Comparison of ENCODE assay signal across 8 cellular contexts in genomic region chr1:168135982-168136708, GRCh38. TPM values are rescaled to one million over a fixed set of nuclear protein-coding genes. Genes with fewer than 3 reads are reported as not detected.
A peak's percentile ranks its signal among the peaks of the same experiment; 100 is the strongest.
DNase-seq lines count a peak whose midpoint lies in the region; ATAC-seq and TF ChIP-seq lines count a peak whose summit lies in the region.

No MANE protein-coding gene starts in this region.

- no peak overlapping the region for H2BK5ac ChIP-seq in mesenchymal stem cell (ENCODE audit: low read depth, low read length, poor library complexity, severe bottlenecking)

- TF ChIP-seq CTCF in RWPE2 (IDR thresholded peaks at IDR 0.05; ENCODE audit: poor library complexity, severe bottlenecking) = no peak
- no peak for TF ChIP-seq CTCF in coronary artery (IDR thresholded peaks at IDR 0.05)
- TF ChIP-seq CTCF in upper lobe of right lung (IDR thresholded peaks at IDR 0.05) = no peak

- peaks cover 9% of the 10 kb centered on the region for H3K36me3 ChIP-seq in RWPE2 (ENCODE audit: low read depth)
- no peaks in the 10 kb centered on the region for H3K36me3 ChIP-seq in mesenchymal stem cell (ENCODE audit: control insufficient read depth in 1 of 2, insufficient read depth in 2 of 2, low read depth in 1 of 2, low read length in 2 of 2)
- no peaks in the 10 kb centered on the region for H3K36me3 ChIP-seq in upper lobe of right lung

- no peak overlapping the region for H2AK5ac ChIP-seq in mesenchymal stem cell (ENCODE audit: low read length, severe bottlenecking)

- intact Hi-C loops in upper lobe of right lung (cut with DNase I) = no loop called here

- H3K79me1 ChIP-seq in mesenchymal stem cell (replicated peaks; ENCODE audit: low read length, poor library complexity, severe bottlenecking) = peaks cover 1% of the 10 kb centered on the region

- H4K8ac ChIP-seq in mesenchymal stem cell (ENCODE audit: low read length) = peak overlapping the region; percentile 76

- peak overlapping the region; percentile 86 for H2AFZ ChIP-seq in mesenchymal stem cell (ENCODE audit: low read depth, low read length)

- H3K9ac ChIP-seq in mesenchymal stem cell (ENCODE audit: low read length) = peak overlapping the region; percentile 64

- peak overlapping the region in 1 of 2 experiments; percentile 13 for H2BK12ac ChIP-seq in mesenchymal stem cell (ENCODE audit: low read length in 2 of 2)

- peak overlapping the region; percentile 64 for H3K27ac ChIP-seq in RWPE2 (ENCODE audit: poor library complexity, severe bottlenecking)
- H3K27ac ChIP-seq in coronary artery = peak overlapping the region; percentile 78 to 89
- H3K27ac ChIP-seq in mesenchymal stem cell (ENCODE audit: low read length, poor library complexity, severe bottlenecking) = no peak overlapping the region
- peak overlapping the region; percentile 66 for H3K27ac ChIP-seq in upper lobe of right lung

- H2BK120ac ChIP-seq in mesenchymal stem cell (ENCODE audit: low read depth, low read length) = peak overlapping the region; percentile 86

- peak overlapping the region in 1 of 2 experiments; percentile 65 for H3K23ac ChIP-seq in mesenchymal stem cell (ENCODE audit: low read length in 2 of 2)

- ATAC-seq in GM18502 (IDR thresholded peaks at IDR 0.05; ENCODE audit: poor library complexity, unreplicated experiment) = peak; percentile 33
- ATAC-seq in RWPE2 (ENCODE audit: low read depth) = peak; percentile 64
- ATAC-seq in upper lobe of right lung = peak; percentile 70

- H3K4me1 ChIP-seq in RWPE2 (ENCODE audit: insufficient read depth, poor library complexity, severe bottlenecking) = peaks cover 12% of the 10 kb centered on the region
- peaks cover 7% of the 10 kb centered on the region for H3K4me1 ChIP-seq in mesenchymal stem cell (ENCODE audit: control insufficient read depth, insufficient read depth, low read depth, low read length)
- peaks cover 7% of the 10 kb centered on the region for H3K4me1 ChIP-seq in upper lobe of right lung

- H3K27me3 ChIP-seq in RWPE2 (ENCODE audit: insufficient read depth, poor library complexity, severe bottlenecking) (no peaks in the 10 kb centered on the region), mesenchymal stem cell (ENCODE audit: control insufficient read depth in 1 of 2, insufficient read depth in 1 of 2, low read length in 2 of 2) (no peaks in the 10 kb centered on the region), upper lobe of right lung (no peaks in the 10 kb centered on the region)

- DNase-seq in 8988T (peak; percentile 34), RWPE2 (ENCODE audit: low spot score) (no peak), coronary artery (ENCODE audit: low spot score) (no peak), mesenchymal stem cell (peak; percentile 16), upper lobe of right lung (peak; percentile 69), GF-D8 (lab: John Stamatoyannopoulos, UW) (no peak), SIG-M5 (lab: John Stamatoyannopoulos, UW) (no peak)

- H4K91ac ChIP-seq in mesenchymal stem cell (ENCODE audit: low read length) = no peak overlapping the region

- peak overlapping the region in 1 of 2 experiments; percentile 69 for H3K14ac ChIP-seq in mesenchymal stem cell (ENCODE audit: low read length in 2 of 2)

- no peaks in the 10 kb centered on the region for H3K9me3 ChIP-seq in RWPE2 (ENCODE audit: severe bottlenecking)
- H3K9me3 ChIP-seq in mesenchymal stem cell (ENCODE audit: control insufficient read depth, low read length) = no peaks in the 10 kb centered on the region
- H3K9me3 ChIP-seq in upper lobe of right lung = no peaks in the 10 kb centered on the region

- peak overlapping the region; percentile 70 for H3K4me3 ChIP-seq in RWPE2 (ENCODE audit: severe bottlenecking)
- peak overlapping the region; percentile 81 for H3K4me3 ChIP-seq in coronary artery
- H3K4me3 ChIP-seq in mesenchymal stem cell (ENCODE audit: insufficient read depth in 1 of 2, low read depth in 1 of 2, low read length in 2 of 2) = peak overlapping the region; percentile 82 to 84
- peak overlapping the region; percentile 82 for H3K4me3 ChIP-seq in upper lobe of right lung

- H3K18ac ChIP-seq in mesenchymal stem cell (ENCODE audit: low read depth in 1 of 2, low read length in 2 of 2) = peak overlapping the region; percentile 66 to 70

- no peak overlapping the region for H2BK15ac ChIP-seq in mesenchymal stem cell (ENCODE audit: low read depth, poor library complexity, severe bottlenecking)

- WGBS in mesenchymal stem cell = 2% methylated on average over 45 of the region's 61 CpGs

- peak overlapping the region in 1 of 2 experiments; percentile 55 for H3K4ac ChIP-seq in mesenchymal stem cell (ENCODE audit: low read depth in 1 of 2, low read length in 2 of 2)

- peak overlapping the region; percentile 54 for H3K4me2 ChIP-seq in mesenchymal stem cell (ENCODE audit: low read length, poor library complexity, severe bottlenecking)

RNA-seq across cellular contexts. Expression of gene GPR161, which starts 0.6 kb away (rescaled TPM):
- polyA plus RNA-seq in mesenchymal stem cell (2013, experiment 1 of 2) = 6.1 TPM
- polyA plus RNA-seq in mesenchymal stem cell (2013, experiment 2 of 2) = 5.8 TPM
- total RNA-seq in upper lobe of right lung = 14.5 TPM

RNA-seq across cellular contexts. Expression of gene TIPRL, which starts 42.6 kb away (rescaled TPM):
- 31.5 TPM for polyA plus RNA-seq in mesenchymal stem cell (2013, experiment 1 of 2)
- polyA plus RNA-seq in mesenchymal stem cell (2013, experiment 2 of 2) = 32.5 TPM
- total RNA-seq in upper lobe of right lung = 26.9 TPM

Comparison
In these comparisons a context has a peak if more than half of its experiments do, and no peak if none do; other contexts are left out.
1. DNase-seq: peak in 8988T (single experiment), mesenchymal stem cell (single experiment) and upper lobe of right lung (single experiment); none in RWPE2 (single experiment), coronary artery (single experiment), GF-D8 (single experiment) and SIG-M5 (single experiment).
2. Peak in every context shown above with its lines, with median percentiles within 50 percentile points of each other: ATAC-seq and H3K4me3 ChIP-seq.